9 cellular contexts compared by ENCODE assay signal in genomic region chr11:77619576-77620198, GRCh38. TPM values are rescaled to one million over a fixed set of nuclear protein-coding genes. Genes with fewer than 3 reads are reported as not detected.
DNase-seq lines count a peak whose midpoint lies in the region; ATAC-seq and TF ChIP-seq lines count a peak whose summit lies in the region.
"Had no signal": no experiment of that assay in that cellular context is flagged by ENCODE, and none has a peak within 500 bp of the region (broad histone marks: within the 10 kb centered on the region; RNA-seq: fewer than 3 reads in every experiment).

No MANE protein-coding gene starts in this region.

- peaks cover 30% of the 10 kb centered on the region for H3K36me3 Mint-ChIP-seq in activated naive CD4-positive, alpha-beta T cell treated with anti-CD3 and anti-CD28 coated beads, Interleukin-2, amount 10 ng/mL, durations not matched to agents 7 days and 5 days

- CTCF ChIA-PET in activated naive CD4-positive, alpha-beta T cell treated with anti-CD3 and anti-CD28 coated beads, Interleukin-2, amount 10 ng/mL, durations not matched to agents 7 days and 5 days (lab: Charles Lee): interaction anchor here (0.7 to 1.8 kb wide), 15 partner anchors 13 to 945 kb away, joined by 3 to 13 read pairs (median 4); partner anchors contain the start of gene AQP11

- no peak overlapping the region for H3K27ac Mint-ChIP-seq in activated naive CD4-positive, alpha-beta T cell treated with anti-CD3 and anti-CD28 coated beads, Interleukin-2, amount 10 ng/mL, durations not matched to agents 7 days and 5 days

- DNase-seq in NCI-H82 (lab: John Stamatoyannopoulos, UW) (peak; percentile 65), NCI-H82 treated with DMSO at 0.1 percent for 48 hours (lab: John Stamatoyannopoulos, UW; ENCODE audit: unreplicated experiment) (no peak), M059J (ENCODE audit: low read depth) (peak; percentile 60), SK-N-DZ (ENCODE audit: low spot score) (peak; percentile 50), fibroblast of villous mesenchyme (ENCODE audit: low read depth) (peak; percentile 59), retinal pigment epithelial cell (ENCODE audit: low read depth) (no peak)
- no peak for DNase-seq in activated naive CD4-positive, alpha-beta T cell treated with anti-CD3 and anti-CD28 coated beads, Interleukin-2, amount 10 ng/mL, durations not matched to agents 7 days and 5 days

- no peaks in the 10 kb centered on the region for H3K4me1 Mint-ChIP-seq in activated naive CD4-positive, alpha-beta T cell treated with anti-CD3 and anti-CD28 coated beads, Interleukin-2, amount 10 ng/mL, durations not matched to agents 7 days and 5 days

- H3K4me3 Mint-ChIP-seq in activated naive CD4-positive, alpha-beta T cell treated with anti-CD3 and anti-CD28 coated beads, Interleukin-2, amount 10 ng/mL, durations not matched to agents 7 days and 5 days: no peak overlapping the region
- H3K4me3 Mint-ChIP-seq: CD8-positive, alpha-beta memory T cell had no signal

- ATAC-seq in GM18909 (IDR thresholded peaks at IDR 0.05; ENCODE audit: poor library complexity, unreplicated experiment): no peak

- H3K27me3 Mint-ChIP-seq in activated naive CD4-positive, alpha-beta T cell treated with anti-CD3 and anti-CD28 coated beads, Interleukin-2, amount 10 ng/mL, durations not matched to agents 7 days and 5 days: no peaks in the 10 kb centered on the region
- H3K27me3 Mint-ChIP-seq: CD8-positive, alpha-beta memory T cell had no signal

- TF ChIP-seq CTCF in fibroblast of villous mesenchyme (IDR thresholded peaks at IDR 0.05; ENCODE audit: insufficient read depth, low read depth, low read length): peak; percentile 73
- peak; percentile 77 for TF ChIP-seq CTCF in retinal pigment epithelial cell (conservative IDR thresholded peaks at IDR 0.05; ENCODE audit: low read depth, low read length)

- no peaks in the 10 kb centered on the region for H3K9me3 Mint-ChIP-seq in activated naive CD4-positive, alpha-beta T cell treated with anti-CD3 and anti-CD28 coated beads, Interleukin-2, amount 10 ng/mL, durations not matched to agents 7 days and 5 days
- H3K9me3 Mint-ChIP-seq: CD8-positive, alpha-beta memory T cell had no signal

- H3K4me3 ChIP-seq in fibroblast of villous mesenchyme (ENCODE audit: low read depth, low read length) (no peak overlapping the region), retinal pigment epithelial cell (ENCODE audit: low read length) (no peak overlapping the region)

RNA-seq across cellular contexts. Expression of gene CLNS1A, which starts 17.9 kb away (rescaled TPM):
- total RNA-seq in M059J (2014; rRNA removed; shearing (Covaris generic)): 135 and 150 TPM in 2 replicates
- 445 and 469 TPM in 2 replicates for polyA plus RNA-seq in SK-N-DZ (2014; cell fraction: cytosol; rRNA removed)
- 262 and 305 TPM in 2 replicates for polyA plus RNA-seq in SK-N-DZ (2014; cell fraction: nucleus; rRNA removed)
- 69.3 and 88.5 TPM in 2 replicates for total RNA-seq in fibroblast of villous mesenchyme

RNA-seq across cellular contexts. Expression of gene AQP11, which starts 29.9 kb away (rescaled TPM):
- 2.4 and 3.6 TPM in 2 replicates for total RNA-seq in M059J (2014; rRNA removed; shearing (Covaris generic))
- 1.8 and 2.0 TPM in 2 replicates for polyA plus RNA-seq in SK-N-DZ (2014; cell fraction: cytosol; rRNA removed)
- 2.2 and 5.3 TPM in 2 replicates for polyA plus RNA-seq in SK-N-DZ (2014; cell fraction: nucleus; rRNA removed)
- total RNA-seq in fibroblast of villous mesenchyme: 1.6 and 1.7 TPM in 2 replicates

Comparison
In these comparisons a context has a peak if more than half of its experiments do, and no peak if none do; other contexts are left out.
1. DNase-seq: peak in NCI-H82 (single experiment), M059J (single experiment), SK-N-DZ (single experiment) and fibroblast of villous mesenchyme (single experiment); none in NCI-H82 treated with DMSO at 0.1 percent for 48 hours (single experiment), retinal pigment epithelial cell (single experiment) and activated naive CD4-positive, alpha-beta T cell treated with anti-CD3 and anti-CD28 coated beads, Interleukin-2, amount 10 ng/mL, durations not matched to agents 7 days and 5 days (single experiment).